Comparison of ENCODE assay signal across 23 cellular contexts in the genomic region with DNA sequence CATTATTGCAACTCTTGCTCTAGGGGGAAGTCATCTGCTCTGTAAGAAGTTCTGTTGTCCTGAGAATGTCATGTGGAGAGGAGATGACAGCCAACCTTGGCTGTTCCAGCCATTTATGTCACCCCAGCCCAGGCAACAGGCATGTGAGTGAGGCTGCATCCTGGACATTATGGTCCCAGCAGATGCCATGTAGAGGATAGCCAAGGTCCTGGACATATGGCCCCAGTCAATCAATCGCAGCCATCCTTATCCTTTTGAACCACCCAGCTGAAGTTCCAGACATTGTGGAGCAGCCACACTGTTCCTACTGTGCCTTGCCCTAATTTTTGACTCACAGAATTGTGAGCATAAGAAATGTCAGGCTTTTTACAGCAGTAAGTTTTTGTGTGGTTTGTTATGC.
"Had no signal": no experiment of that assay in that cellular context is flagged by ENCODE, and none has a peak within 500 bp of the region (broad histone marks: within the 10 kb centered on the region; RNA-seq: fewer than 3 reads in every experiment).

No MANE protein-coding gene starts in this region.

- H3K9me3 ChIP-seq: Peyer's patch, SJCRH30 had no signal

- ATAC-seq: Right ventricle myocardium inferior, SK-N-SH treated with all-trans-retinoic acid at 6 μM for 48 hours had no signal

- H3K4me2 ChIP-seq: KMS-11, PC-9 had no signal

- H3K36me3 ChIP-seq: Peyer's patch, SJCRH30 had no signal

- H3K9me3 Mint-ChIP-seq: IgD-negative memory B cell had no signal

- H3K27ac Mint-ChIP-seq: IgD-negative memory B cell had no signal

- H2AFZ ChIP-seq: PC-9 had no signal

- H3K4me1 Mint-ChIP-seq: IgD-negative memory B cell had no signal

- H3K4me3 Mint-ChIP-seq: IgD-negative memory B cell had no signal

- H3K4me1 ChIP-seq: Peyer's patch had no signal

- H3K4me3 ChIP-seq: K562, PC-9, Peyer's patch, SJCRH30 had no signal

- H3K36me3 Mint-ChIP-seq: IgD-negative memory B cell had no signal

- DNase-seq: Kasumi-1; MV-4-11; NCI-H1092; NCI-H1417 treated with DMSO at 0.1 percent for 48 hours; NCI-H1694 treated with DMSO at 0.1 percent for 48 hours; NCI-H1930; NCI-H2081; NCI-H2107; NCI-H226; NCI-H446 treated with DMSO at 0.1 percent for 48 hours; NCI-H526; NCI-H82; NK-92 treated with Interleukin-12 subunit alpha and Interleukin-12 subunit beta, amount 100 ng/mL, for 24 hours; PC-9; Peyer's patch; SHP77 treated with DMSO at 0.1 percent for 48 hours; SJCRH30 had no signal

- H3K27ac ChIP-seq: HL-60, KMS-11, PC-9, Peyer's patch, SJCRH30 had no signal

- H3K9ac ChIP-seq: KMS-11 had no signal

- H3K27me3 ChIP-seq: Peyer's patch, SJCRH30 had no signal
